In the genomic region with DNA sequence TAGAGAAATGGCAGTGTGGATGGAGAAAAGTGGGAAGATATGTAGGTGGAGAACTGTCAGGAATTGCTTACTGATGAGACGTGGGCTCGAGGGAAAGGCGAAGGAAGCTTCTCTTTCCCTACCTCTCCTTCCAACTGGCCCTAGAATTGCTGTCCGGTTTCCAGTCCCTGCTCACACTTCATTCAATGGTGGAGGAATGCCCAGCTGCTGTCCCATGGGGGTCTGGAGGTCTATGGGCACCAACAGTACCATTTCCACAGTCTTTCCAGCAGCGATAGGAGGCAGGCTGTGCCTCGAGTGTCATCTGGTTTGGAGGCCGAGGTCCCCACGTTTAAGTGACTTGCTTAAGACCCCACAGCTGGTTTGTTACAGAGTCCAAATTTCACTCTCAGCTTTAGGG, we compare ENCODE assay signal across 9 cellular contexts. TPM values are rescaled to one million over a fixed set of nuclear protein-coding genes. Genes with fewer than 3 reads are reported as not detected.
DNase-seq lines count a peak whose midpoint lies in the region; ATAC-seq and TF ChIP-seq lines count a peak whose summit lies in the region.
"Had no signal": no experiment of that assay in that cellular context is flagged by ENCODE, and none has a peak within 500 bp of the region (broad histone marks: within the 10 kb centered on the region; RNA-seq: fewer than 3 reads in every experiment).

No MANE protein-coding gene starts in this region.

- peaks cover 32% of the 10 kb centered on the region for H3K4me1 Mint-ChIP-seq in activated T-cell treated with anti-CD3 and anti-CD28 coated beads, Interleukin-2, amount 50 U/mL, for 24 hours (ENCODE audit: low read depth)

- in situ Hi-C loops in HAP-1 (cut with MboI; ENCODE audit: low sequenced_read_pairs): loop anchor here (10.0 kb wide), 1 partner anchor 64 kb away; no protein-coding TSS in a partner anchor

- H3K36me3 Mint-ChIP-seq in activated T-cell treated with anti-CD3 and anti-CD28 coated beads, Interleukin-2, amount 50 U/mL, for 24 hours (ENCODE audit: low read depth): no peaks in the 10 kb centered on the region

- H3K27me3 ChIP-seq in HAP-1 (ENCODE audit: low read depth): peaks cover 22% of the 10 kb centered on the region
- no peaks in the 10 kb centered on the region for H3K27me3 ChIP-seq in heart right ventricle
- no peaks in the 10 kb centered on the region for H3K27me3 ChIP-seq in spleen (replicated peaks in 1 of 7)

- H3K27ac ChIP-seq in heart right ventricle: peak overlapping the region; percentile 53 to 93 (median 80)
- H3K27ac ChIP-seq in spleen: peak overlapping the region; percentile 4 to 89 (median 80)

- peaks cover 3% of the 10 kb centered on the region for H3K9me3 Mint-ChIP-seq in activated T-cell treated with anti-CD3 and anti-CD28 coated beads, Interleukin-2, amount 50 U/mL, for 24 hours

- ATAC-seq in heart right ventricle (peak in 2 of 8 donors; percentile 7 to 24), GM18502 (IDR thresholded peaks at IDR 0.05; ENCODE audit: poor library complexity, unreplicated experiment) (no peak), HG03039 (IDR thresholded peaks at IDR 0.05; ENCODE audit: unreplicated experiment) (no peak)

- DNase-seq in HAP-1 (ENCODE audit: low spot score in 2 of 2) (no peak), heart right ventricle (peak; percentile 30 to 35), spleen (peak; percentile 73), superior temporal gyrus (ENCODE audit: extremely low spot score) (no peak), NAMALWA (ENCODE audit: low spot score) (no peak)
- DNase-seq in activated T-cell treated with anti-CD3 and anti-CD28 coated beads, Interleukin-2, amount 50 U/mL, for 24 hours: peak; percentile 44

- no peaks in the 10 kb centered on the region for H3K36me3 ChIP-seq in HAP-1 (replicated peaks)
- no peaks in the 10 kb centered on the region for H3K36me3 ChIP-seq in heart right ventricle
- H3K36me3 ChIP-seq in spleen: no peaks in the 10 kb centered on the region

- TF ChIP-seq POLR2A in spleen (IDR thresholded peaks at IDR 0.05): no peak

- H3K4me1 ChIP-seq in HAP-1 (no peaks in the 10 kb centered on the region), heart right ventricle (peaks cover 11 to 78% (median 47%) of the 10 kb centered on the region in 9 donors), spleen (peaks cover 18 to 58% (median 38%) of the 10 kb centered on the region in 6 donors)

- intact Hi-C loops in heart right ventricle (cut with DNase I) (loop anchor here in 2 of 10 donors (1.0 kb wide), 1 partner anchor 24 kb away; no protein-coding TSS in a partner anchor), spleen (cut with DNase I; ENCODE audit: low total_unique reads) (no loop called here)

- peak overlapping the region; percentile 78 for H3K4me3 Mint-ChIP-seq in activated T-cell treated with anti-CD3 and anti-CD28 coated beads, Interleukin-2, amount 50 U/mL, for 24 hours

- H3K27me3 Mint-ChIP-seq in activated T-cell treated with anti-CD3 and anti-CD28 coated beads, Interleukin-2, amount 50 U/mL, for 24 hours: no peaks in the 10 kb centered on the region

- TF ChIP-seq CTCF in heart right ventricle (IDR thresholded peaks at IDR 0.05) (no peak), spleen (IDR thresholded peaks at IDR 0.05 in 8 of 11, conservative IDR thresholded peaks at IDR 0.05 in 3 of 11) (no peak)

- H3K27ac Mint-ChIP-seq in activated T-cell treated with anti-CD3 and anti-CD28 coated beads, Interleukin-2, amount 50 U/mL, for 24 hours: peak overlapping the region; percentile 93

- H3K9me3 ChIP-seq in HAP-1: no peaks in the 10 kb centered on the region
- H3K9me3 ChIP-seq in heart right ventricle: no peaks in the 10 kb centered on the region
- H3K9me3 ChIP-seq in spleen: peaks cover 0 to 9% (median 0%) of the 10 kb centered on the region in 8 donors

- 36 to 41% methylated on average over 8 of the region's 8 CpGs for WGBS in heart right ventricle, 2 donors
- 53 to 64% (median 57%) methylated on average over 8 of the region's 8 CpGs for WGBS in spleen, 5 donors

- peak overlapping the region; percentile 11 for H3K4me3 ChIP-seq in HAP-1
- peak overlapping the region in 9 of 10 donors; percentile 6 to 55 (median 51) for H3K4me3 ChIP-seq in heart right ventricle
- H3K4me3 ChIP-seq in spleen: peak overlapping the region; percentile 27 to 73 (median 43)

RNA-seq across cellular contexts. Expression of a gene that starts 31.5 kb away (rescaled TPM):
- total RNA-seq in heart right ventricle: 1 to 10 TPM in 8 of 10 donors, under 1 TPM in 2; 0.67 to 5.9 (median 2.0) TPM
- 1 to 10 TPM; 1.8 to 4.6 TPM for polyA plus RNA-seq in heart right ventricle
- 10 to 100 TPM; 14.7 to 28.5 (median 23.0) TPM for total RNA-seq in spleen
- polyA plus RNA-seq in spleen: 10 to 100 TPM; 26.7 to 62.8 (median 28.3) TPM
- total RNA-seq: dermis microvascular lymphatic vessel endothelial cell had no signal

Comparison
In these comparisons a context has a peak if more than half of its experiments do, and no peak if none do; other contexts are left out.
1. DNase-seq: peak in activated T-cell treated with anti-CD3 and anti-CD28 coated beads, Interleukin-2, amount 50 U/mL, for 24 hours (single experiment), heart right ventricle (2 of 2) and spleen (single experiment); none in HAP-1 (0 of 2), superior temporal gyrus (single experiment) and NAMALWA (single experiment).
2. Peak in every context shown above with its lines, with median percentiles within 50 percentile points of each other: H3K4me3 ChIP-seq.